ENCODE assay signal across 2 cellular contexts in the genomic region with DNA sequence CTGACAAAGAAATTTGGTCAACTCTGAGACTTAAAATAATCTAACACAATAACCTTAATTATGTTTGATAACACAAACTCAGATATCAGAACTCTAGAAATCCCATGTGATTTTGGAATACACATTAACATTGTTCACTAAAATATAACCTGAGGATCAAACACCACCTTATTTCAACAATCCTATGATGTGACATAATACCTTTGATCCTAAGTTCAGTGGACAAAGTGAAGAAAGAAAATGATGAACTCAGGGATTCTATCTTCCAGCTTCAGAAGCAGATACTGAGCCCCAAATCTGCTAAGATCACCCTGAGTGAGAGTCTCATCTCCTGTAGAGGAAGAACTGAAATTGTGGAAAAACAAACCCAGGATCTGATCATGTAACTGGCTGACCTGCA.
A peak's percentile ranks its signal among the peaks of the same experiment; 100 is the strongest.
TF ChIP-seq lines count a peak whose summit lies in the region.

No MANE protein-coding gene starts in this region.

TF ChIP-seq in liver, 16 proteins besides CTCF, POLR2A, EP300 and RAD21:
- TF ChIP-seq HNF4A (conservative IDR thresholded peaks at IDR 0.05) (peak; percentile 56), FOXA1 (IDR thresholded peaks at IDR 0.05) (no peak)

TF ChIP-seq in HepG2, 621 proteins besides CTCF, POLR2A, EP300 and RAD21:
- TF ChIP-seq, protein P1, sequence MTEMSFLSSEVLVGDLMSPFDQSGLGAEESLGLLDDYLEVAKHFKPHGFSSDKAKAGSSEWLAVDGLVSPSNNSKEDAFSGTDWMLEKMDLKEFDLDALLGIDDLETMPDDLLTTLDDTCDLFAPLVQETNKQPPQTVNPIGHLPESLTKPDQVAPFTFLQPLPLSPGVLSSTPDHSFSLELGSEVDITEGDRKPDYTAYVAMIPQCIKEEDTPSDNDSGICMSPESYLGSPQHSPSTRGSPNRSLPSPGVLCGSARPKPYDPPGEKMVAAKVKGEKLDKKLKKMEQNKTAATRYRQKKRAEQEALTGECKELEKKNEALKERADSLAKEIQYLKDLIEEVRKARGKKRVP (CRISPR knock-in tag; IDR thresholded peaks at IDR 0.05), result no peak
- TF ChIP-seq, protein P2, sequence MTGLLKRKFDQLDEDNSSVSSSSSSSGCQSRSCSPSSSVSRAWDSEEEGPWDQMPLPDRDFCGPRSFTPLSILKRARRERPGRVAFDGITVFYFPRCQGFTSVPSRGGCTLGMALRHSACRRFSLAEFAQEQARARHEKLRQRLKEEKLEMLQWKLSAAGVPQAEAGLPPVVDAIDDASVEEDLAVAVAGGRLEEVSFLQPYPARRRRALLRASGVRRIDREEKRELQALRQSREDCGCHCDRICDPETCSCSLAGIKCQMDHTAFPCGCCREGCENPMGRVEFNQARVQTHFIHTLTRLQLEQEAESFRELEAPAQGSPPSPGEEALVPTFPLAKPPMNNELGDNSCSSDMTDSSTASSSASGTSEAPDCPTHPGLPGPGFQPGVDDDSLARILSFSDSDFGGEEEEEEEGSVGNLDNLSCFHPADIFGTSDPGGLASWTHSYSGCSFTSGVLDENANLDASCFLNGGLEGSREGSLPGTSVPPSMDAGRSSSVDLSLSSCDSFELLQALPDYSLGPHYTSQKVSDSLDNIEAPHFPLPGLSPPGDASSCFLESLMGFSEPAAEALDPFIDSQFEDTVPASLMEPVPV (CRISPR knock-in tag; IDR thresholded peaks at IDR 0.05), result no peak
- TF ChIP-seq ZNF232 (CRISPR knock-in tag; IDR thresholded peaks at IDR 0.05; ENCODE audit: borderline replicate concordance) (no peak), ATF7 (IDR thresholded peaks at IDR 0.05) (no peak), ATF7 (CRISPR knock-in tag; IDR thresholded peaks at IDR 0.05) (no peak), FOXJ3 (CRISPR knock-in tag; IDR thresholded peaks at IDR 0.05; ENCODE audit: borderline replicate concordance) (no peak), ZNF431 (CRISPR knock-in tag; IDR thresholded peaks at IDR 0.05; ENCODE audit: borderline replicate concordance, low read depth) (no peak)
- TF ChIP-seq, protein P3, sequence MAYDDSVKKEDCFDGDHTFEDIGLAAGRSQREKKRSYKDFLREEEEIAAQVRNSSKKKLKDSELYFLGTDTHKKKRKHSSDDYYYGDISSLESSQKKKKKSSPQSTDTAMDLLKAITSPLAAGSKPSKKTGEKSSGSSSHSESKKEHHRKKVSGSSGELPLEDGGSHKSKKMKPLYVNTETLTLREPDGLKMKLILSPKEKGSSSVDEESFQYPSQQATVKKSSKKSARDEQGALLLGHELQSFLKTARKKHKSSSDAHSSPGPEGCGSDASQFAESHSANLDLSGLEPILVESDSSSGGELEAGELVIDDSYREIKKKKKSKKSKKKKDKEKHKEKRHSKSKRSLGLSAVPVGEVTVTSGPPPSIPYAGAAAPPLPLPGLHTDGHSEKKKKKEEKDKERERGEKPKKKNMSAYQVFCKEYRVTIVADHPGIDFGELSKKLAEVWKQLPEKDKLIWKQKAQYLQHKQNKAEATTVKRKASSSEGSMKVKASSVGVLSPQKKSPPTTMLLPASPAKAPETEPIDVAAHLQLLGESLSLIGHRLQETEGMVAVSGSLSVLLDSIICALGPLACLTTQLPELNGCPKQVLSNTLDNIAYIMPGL (CRISPR knock-in tag; IDR thresholded peaks at IDR 0.05; ENCODE audit: borderline replicate concordance in 1 of 2, low read depth in 1 of 2), result no peak
- TF ChIP-seq, protein P4, sequence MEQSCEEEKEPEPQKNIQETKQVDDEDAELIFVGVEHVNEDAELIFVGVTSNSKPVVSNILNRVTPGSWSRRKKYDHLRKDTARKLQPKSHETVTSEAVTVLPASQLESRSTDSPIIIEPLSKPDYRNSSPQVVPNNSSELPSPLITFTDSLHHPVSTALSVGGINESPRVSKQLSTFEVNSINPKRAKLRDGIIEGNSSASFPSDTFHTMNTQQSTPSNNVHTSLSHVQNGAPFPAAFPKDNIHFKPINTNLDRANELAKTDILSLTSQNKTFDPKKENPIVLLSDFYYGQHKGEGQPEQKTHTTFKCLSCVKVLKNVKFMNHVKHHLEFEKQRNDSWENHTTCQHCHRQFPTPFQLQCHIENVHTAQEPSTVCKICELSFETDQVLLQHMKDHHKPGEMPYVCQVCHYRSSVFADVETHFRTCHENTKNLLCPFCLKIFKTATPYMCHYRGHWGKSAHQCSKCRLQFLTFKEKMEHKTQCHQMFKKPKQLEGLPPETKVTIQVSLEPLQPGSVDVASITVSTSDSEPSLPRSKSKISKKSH (CRISPR knock-in tag; IDR thresholded peaks at IDR 0.05; ENCODE audit: borderline replicate concordance), result no peak
